ENCODE assay signal across 7 cellular contexts in the genomic region with DNA sequence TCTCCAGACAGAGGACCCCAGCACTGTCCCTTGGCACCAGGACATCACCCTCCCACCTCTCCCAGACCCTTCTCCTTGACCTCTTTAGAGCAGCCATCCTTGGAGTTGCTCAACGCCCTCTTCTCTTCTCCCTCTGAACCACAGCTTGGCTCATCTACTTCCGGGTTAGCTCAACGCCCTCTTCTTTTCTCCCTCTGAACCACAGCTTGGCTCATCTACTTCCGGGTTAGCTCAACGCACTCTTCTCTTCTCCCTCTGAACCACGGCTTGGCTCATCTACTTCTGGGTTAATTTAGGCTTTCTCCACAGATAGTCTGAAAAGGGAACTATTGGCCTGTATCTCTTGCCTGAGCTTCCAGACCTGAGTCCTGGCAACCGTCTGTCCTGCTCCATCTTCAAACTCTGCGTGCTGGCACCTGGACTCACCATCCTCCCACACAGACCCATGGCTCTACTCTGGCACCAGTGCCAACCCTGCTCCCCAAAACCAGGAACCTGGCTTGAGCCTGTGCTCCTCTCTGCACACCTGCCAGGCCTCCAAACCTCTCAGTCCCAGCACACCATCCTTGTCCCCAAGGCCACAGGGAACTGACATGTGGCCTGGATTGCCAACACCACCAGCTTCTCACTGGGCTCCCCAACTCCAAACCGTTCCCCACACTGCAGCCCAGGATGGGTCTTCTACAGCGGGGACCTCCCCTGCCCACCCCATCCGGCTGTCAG. TPM values are rescaled to one million over a fixed set of nuclear protein-coding genes. Genes with fewer than 3 reads are reported as not detected.
DNase-seq lines count a peak whose midpoint lies in the region; ATAC-seq and TF ChIP-seq lines count a peak whose summit lies in the region.
"Had no signal": no experiment of that assay in that cellular context is flagged by ENCODE, and none has a peak within 500 bp of the region (broad histone marks: within the 10 kb centered on the region; RNA-seq: fewer than 3 reads in every experiment).

No MANE protein-coding gene starts in this region.

- peak overlapping the region; percentile 71 for H3K27ac Mint-ChIP-seq in MCF 10A (ENCODE audit: low read depth, unreplicated experiment)

- H3K36me3 Mint-ChIP-seq in MCF 10A (ENCODE audit: insufficient read depth, unreplicated experiment), result peaks cover 41% of the 10 kb centered on the region

- CTCF ChIA-PET in MCF 10A (lab: Yijun Ruan, JAX), result interaction anchor here (0.6 to 1.9 kb wide), 8 partner anchors 9 to 213 kb away, joined by 3 to 9 read pairs (median 4); no protein-coding TSS in a partner anchor

- H3K4me3 Mint-ChIP-seq in MCF 10A (ENCODE audit: unreplicated experiment), result peak overlapping the region; percentile 13

- TF ChIP-seq CTCF in MCF 10A (IDR thresholded peaks at IDR 0.05; ENCODE audit: unreplicated experiment) (no peak), prostate gland (IDR thresholded peaks at IDR 0.05) (no peak)

- no peaks in the 10 kb centered on the region for H3K36me3 ChIP-seq in prostate gland

- H3K27me3 ChIP-seq in prostate gland (replicated peaks; ENCODE audit: insufficient read depth), result no peaks in the 10 kb centered on the region

- BruUV-seq in MCF 10A (replicated peaks; lab: Mats Ljungman, UMichigan), result no TSS peak

- H3K4me1 Mint-ChIP-seq in MCF 10A (ENCODE audit: insufficient read depth, unreplicated experiment), result peaks cover 44% of the 10 kb centered on the region

- H3K9me3 Mint-ChIP-seq in MCF 10A (ENCODE audit: unreplicated experiment), result no peaks in the 10 kb centered on the region

- POLR2A ChIA-PET in MCF 10A (lab: Yijun Ruan, JAX), result interaction anchor here (0.6 to 3.3 kb wide), 16 partner anchors 8 to 338 kb away, joined by 3 to 41 read pairs (median 4); a partner anchor contains a TSS

- no peaks in the 10 kb centered on the region for H3K27me3 Mint-ChIP-seq in MCF 10A (ENCODE audit: insufficient read depth, unreplicated experiment)

- 84% methylated on average over 11 of the region's 11 CpGs for WGBS in prostate gland

- DNase-seq in Kasumi-1 (lab: John Stamatoyannopoulos, UW) (peak; percentile 20 to 35), MCF 10A (ENCODE audit: unreplicated experiment) (peak; percentile 33), prostate gland (ENCODE audit: low spot score) (no peak), NCI-H748 treated with DMSO at 0.1 percent for 48 hours (lab: John Stamatoyannopoulos, UW) (no peak)

- H3K27ac ChIP-seq in prostate gland, result peak overlapping the region; percentile 15 to 34

- intact Hi-C loops in MCF 10A (cut with micrococcal nuclease), result no loop called here
- intact Hi-C loops in prostate gland (cut with DNase I), result no loop called here

- H3K9me3 ChIP-seq in prostate gland, result no peaks in the 10 kb centered on the region

- peaks cover 17% of the 10 kb centered on the region for H3K4me1 ChIP-seq in prostate gland (replicated peaks)

- no peak for TF ChIP-seq POLR2A in prostate gland (IDR thresholded peaks at IDR 0.05)

- ATAC-seq in HG02840 (IDR thresholded peaks at IDR 0.05; ENCODE audit: low FRiP score, unreplicated experiment) (no peak), HG03354 (IDR thresholded peaks at IDR 0.05; ENCODE audit: poor library complexity, severe bottlenecking, unreplicated experiment) (no peak)

- H3K4me3 ChIP-seq in prostate gland, result no peak overlapping the region

RNA-seq across cellular contexts. Expression of a gene that starts 25.3 kb away (rescaled TPM):
- total RNA-seq in MCF 10A (2022) (23.4 and 32.5 TPM in 2 replicates), prostate gland (10 to 100 TPM; 27.8 to 44.4 TPM)

RNA-seq across cellular contexts. Expression of a gene that starts 49.3 kb away (rescaled TPM):
- total RNA-seq in MCF 10A (2022) (0.37 TPM in 1 of 2 replicates, not detected in the other), prostate gland (1 to 10 TPM; 3.1 to 5.6 TPM)
- total RNA-seq: epithelial cell of proximal tubule had no signal

RNA-seq across cellular contexts. Expression of a gene that starts 59.5 kb away (rescaled TPM):
- 83.9 and 95.1 TPM in 2 replicates for total RNA-seq in MCF 10A (2022)
- total RNA-seq in prostate gland, result 10 to 100 TPM; 40.1 to 84.8 TPM

RNA-seq across cellular contexts. Expression of a gene that starts 59.6 kb away (rescaled TPM):
- total RNA-seq in MCF 10A (2022) (1.8 and 2.1 TPM in 2 replicates), prostate gland (1 to 10 TPM; 2.5 to 2.9 TPM)

Comparison
In these comparisons a context has a peak if more than half of its experiments do, and no peak if none do; other contexts are left out.
1. DNase-seq: peak in Kasumi-1 (2 of 2) and MCF 10A (single experiment); none in prostate gland (single experiment) and NCI-H748 treated with DMSO at 0.1 percent for 48 hours (single experiment).